8 cellular contexts compared by ENCODE assay signal in the genomic region with DNA sequence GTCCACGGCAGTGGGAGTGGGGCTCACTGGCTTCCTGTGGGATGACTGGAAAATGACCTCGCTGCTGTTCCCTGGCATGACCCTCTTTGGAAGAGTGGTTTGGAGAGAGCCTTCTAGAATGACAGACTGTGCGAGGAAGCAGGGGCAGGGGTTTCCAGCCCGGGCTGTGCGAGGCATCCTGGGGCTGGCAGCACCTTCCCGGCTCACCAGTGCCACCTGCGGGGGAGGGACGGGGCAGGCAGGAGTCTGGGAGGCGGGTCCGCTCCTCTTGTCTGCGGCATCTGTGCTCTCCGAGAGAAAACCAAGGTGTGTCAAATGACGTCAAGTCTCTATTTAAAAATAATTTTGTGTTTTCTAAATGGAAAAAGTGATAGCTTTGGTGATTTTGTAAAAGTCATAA. TPM values are rescaled to one million over a fixed set of nuclear protein-coding genes. Genes with fewer than 3 reads are reported as not detected.
DNase-seq lines count a peak whose midpoint lies in the region; ATAC-seq and TF ChIP-seq lines count a peak whose summit lies in the region.

No MANE protein-coding gene starts in this region.

- no peaks in the 10 kb centered on the region for H3K27me3 Mint-ChIP-seq in activated B cell treated with CpG ODN at 0.5 μM for 24 hours
- H3K27me3 Mint-ChIP-seq in stimulated activated naive CD8-positive, alpha-beta T cell treated with anti-CD3 and anti-CD28 coated beads, Interleukin-15, amount 100 ng/mL, for 72 hours, result no peaks in the 10 kb centered on the region

- H3K9me2 ChIP-seq in MM.1S (replicated peaks; ENCODE audit: insufficient read depth, low read length), result no peaks in the 10 kb centered on the region

- CTCF ChIA-PET in activated B cell treated with CpG ODN at 0.5 μM for 24 hours (lab: Charles Lee), result interaction anchor here (0.7 to 4.0 kb wide), 5 partner anchors 11 to 151 kb away, joined by 3 to 37 read pairs (median 3); a partner anchor contains a TSS

- no peaks in the 10 kb centered on the region for H3K27me3 ChIP-seq in MM.1S (replicated peaks; ENCODE audit: insufficient read depth, low read length)
- H3K27me3 ChIP-seq in uterus, result no peaks in the 10 kb centered on the region

- H4K20me1 ChIP-seq in MM.1S (ENCODE audit: insufficient read depth, low read length), result no peaks in the 10 kb centered on the region

- ATAC-seq in activated B cell treated with CpG ODN at 0.5 μM for 24 hours (ENCODE audit: low read depth), result peak; percentile 82
- ATAC-seq in mucosa of descending colon, result peak; percentile 85
- peak; percentile 90 for ATAC-seq in stimulated activated naive CD8-positive, alpha-beta T cell treated with anti-CD3 and anti-CD28 coated beads, Interleukin-15, amount 100 ng/mL, for 72 hours

- no peak overlapping the region for H3K4me2 ChIP-seq in MM.1S (ENCODE audit: low read depth, low read length)

- TF ChIP-seq CTCF in MM.1S (IDR thresholded peaks at IDR 0.05; ENCODE audit: low read length), result peak; percentile 52
- TF ChIP-seq CTCF in activated B cell treated with CpG ODN at 0.5 μM for 24 hours (IDR thresholded peaks at IDR 0.05), result no peak
- TF ChIP-seq CTCF in mucosa of descending colon (IDR thresholded peaks at IDR 0.05), result peak; percentile 63
- TF ChIP-seq CTCF in uterus (IDR thresholded peaks at IDR 0.05), result peak in 1 of 4 experiments; percentile 20

- H3K27ac ChIP-seq in MM.1S (ENCODE audit: low read length), result no peak overlapping the region
- no peak overlapping the region for H3K27ac ChIP-seq in uterus

- no peaks in the 10 kb centered on the region for H3K36me3 Mint-ChIP-seq in activated B cell treated with CpG ODN at 0.5 μM for 24 hours (ENCODE audit: low read depth)

- H2AFZ ChIP-seq in MM.1S (ENCODE audit: low read length), result no peak overlapping the region

- no peak overlapping the region for H3K4me3 Mint-ChIP-seq in activated B cell treated with CpG ODN at 0.5 μM for 24 hours
- no peak overlapping the region for H3K4me3 Mint-ChIP-seq in stimulated activated naive CD8-positive, alpha-beta T cell treated with anti-CD3 and anti-CD28 coated beads, Interleukin-15, amount 100 ng/mL, for 72 hours

- no peaks in the 10 kb centered on the region for H3K36me3 ChIP-seq in MM.1S (replicated peaks; ENCODE audit: insufficient read depth, low read length)
- H3K36me3 ChIP-seq in mucosa of descending colon (ENCODE audit: low read depth), result no peaks in the 10 kb centered on the region
- no peaks in the 10 kb centered on the region for H3K36me3 ChIP-seq in uterus

- H3K9me3 ChIP-seq in MM.1S (replicated peaks; ENCODE audit: insufficient read depth, low read length), result no peaks in the 10 kb centered on the region
- no peaks in the 10 kb centered on the region for H3K9me3 ChIP-seq in mucosa of descending colon
- no peaks in the 10 kb centered on the region for H3K9me3 ChIP-seq in uterus

- no peak for TF ChIP-seq POLR2A in uterus (IDR thresholded peaks at IDR 0.05)

- POLR2A ChIA-PET in activated B cell treated with CpG ODN at 0.5 μM for 24 hours (lab: Charles Lee), result no interaction called here

- no peaks in the 10 kb centered on the region for H3K79me2 ChIP-seq in MM.1S (ENCODE audit: low read length)

- intact Hi-C loops in activated B cell treated with CpG ODN at 0.5 μM for 24 hours (cut with micrococcal nuclease) (loop anchor here (1.0 to 10.0 kb wide), 3 partner anchors 34 to 248 kb away; no protein-coding TSS in a partner anchor), mucosa of descending colon (cut with DNase I, micrococcal nuclease) (no loop called here), uterus (cut with DNase I; ENCODE audit: low total_unique reads) (no loop called here)

- in situ Hi-C loops in T47D (cut with HindIII; ENCODE audit: low pct_unique_long_range_greater_than_20kb, low sequenced_read_pairs), result no loop called here

- H3K4me1 Mint-ChIP-seq in activated B cell treated with CpG ODN at 0.5 μM for 24 hours, result peaks cover 23% of the 10 kb centered on the region
- peaks cover 46% of the 10 kb centered on the region for H3K4me1 Mint-ChIP-seq in stimulated activated naive CD8-positive, alpha-beta T cell treated with anti-CD3 and anti-CD28 coated beads, Interleukin-15, amount 100 ng/mL, for 72 hours

- peaks cover 12% of the 10 kb centered on the region for H3F3A ChIP-seq in MM.1S (ENCODE audit: insufficient read depth, low read length)

- H3K4me3 ChIP-seq in MM.1S (ENCODE audit: low read length), result no peak overlapping the region
- no peak overlapping the region for H3K4me3 ChIP-seq in mucosa of descending colon
- H3K4me3 ChIP-seq in uterus, result no peak overlapping the region

- no peak overlapping the region for H3K9ac ChIP-seq in MM.1S (ENCODE audit: low read length)

- DNase-seq in DMS53 (lab: John Stamatoyannopoulos, UW) (peak; percentile 93), MM.1S (peak; percentile 63), activated B cell treated with CpG ODN at 0.5 μM for 24 hours (peak; percentile 62), T47D (ENCODE audit: low read depth in 1 of 2, low spot score in 1 of 2) (peak; percentile 85 to 93), mucosa of descending colon (peak; percentile 79 to 89 (median 87)), uterus (no peak), SKM-1 treated with dmso at 0.1 percent for 144 hours (lab: John Stamatoyannopoulos, UW; ENCODE audit: unreplicated experiment) (no peak)
- peak; percentile 78 to 87 for DNase-seq in stimulated activated naive CD8-positive, alpha-beta T cell treated with anti-CD3 and anti-CD28 coated beads, Interleukin-15, amount 100 ng/mL, for 72 hours

- H3K9me3 Mint-ChIP-seq in activated B cell treated with CpG ODN at 0.5 μM for 24 hours, result no peaks in the 10 kb centered on the region
- H3K9me3 Mint-ChIP-seq in stimulated activated naive CD8-positive, alpha-beta T cell treated with anti-CD3 and anti-CD28 coated beads, Interleukin-15, amount 100 ng/mL, for 72 hours, result no peaks in the 10 kb centered on the region

- H3K27ac Mint-ChIP-seq in activated B cell treated with CpG ODN at 0.5 μM for 24 hours, result no peak overlapping the region
- H3K27ac Mint-ChIP-seq in stimulated activated naive CD8-positive, alpha-beta T cell treated with anti-CD3 and anti-CD28 coated beads, Interleukin-15, amount 100 ng/mL, for 72 hours, result no peak overlapping the region

- H3K4me1 ChIP-seq in MM.1S (ENCODE audit: low read length) (peaks cover 9% of the 10 kb centered on the region), mucosa of descending colon (ENCODE audit: low read depth) (peaks cover 16% of the 10 kb centered on the region), uterus (no peaks in the 10 kb centered on the region)

RNA-seq across cellular contexts. Expression of a gene that starts 7.8 kb away (rescaled TPM):
- 203 and 228 TPM in 2 replicates for total RNA-seq in activated B cell treated with CpG ODN at 0.5 μM for 24 hours
- 100 to 1,000 TPM; 135 to 143 (median 136) TPM for total RNA-seq in mucosa of descending colon
- total RNA-seq in uterus, result 100 to 1,000 TPM in 3 of 4 donors, 10 to 100 TPM in 1; 90.5 to 186 (median 142) TPM

RNA-seq across cellular contexts. Expression of a gene that starts 32.6 kb away (rescaled TPM):
- total RNA-seq in activated B cell treated with CpG ODN at 0.5 μM for 24 hours, result 7.5 and 8.4 TPM in 2 replicates
- 10 to 100 TPM; 13.8 to 18.1 (median 14.0) TPM for total RNA-seq in mucosa of descending colon
- 10 to 100 TPM in 3 of 4 donors, 1 to 10 TPM in 1; 10.0 to 38.7 (median 16.0) TPM for total RNA-seq in uterus

RNA-seq across cellular contexts. Expression of a gene that starts 32.7 kb away (rescaled TPM):
- total RNA-seq in activated B cell treated with CpG ODN at 0.5 μM for 24 hours, result 38.8 and 41.3 TPM in 2 replicates
- total RNA-seq in mucosa of descending colon, result 10 to 100 TPM; 39.7 to 44.8 (median 42.5) TPM
- total RNA-seq in uterus, result 10 to 100 TPM; 14.4 to 39.7 (median 38.4) TPM

Comparison
In these comparisons a context has a peak if more than half of its experiments do, and no peak if none do; other contexts are left out.
1. DNase-seq: peak in DMS53 (single experiment), MM.1S (single experiment), activated B cell treated with CpG ODN at 0.5 μM for 24 hours (single experiment), T47D (2 of 2), mucosa of descending colon (3 of 3) and stimulated activated naive CD8-positive, alpha-beta T cell treated with anti-CD3 and anti-CD28 coated beads, Interleukin-15, amount 100 ng/mL, for 72 hours (2 of 2); none in uterus (0 of 2) and SKM-1 treated with dmso at 0.1 percent for 144 hours (single experiment).
2. Peak in every context shown above with its lines, with median percentiles within 50 percentile points of each other: ATAC-seq.